ENCODE assay signal across 1 cellular context in the genomic region with DNA sequence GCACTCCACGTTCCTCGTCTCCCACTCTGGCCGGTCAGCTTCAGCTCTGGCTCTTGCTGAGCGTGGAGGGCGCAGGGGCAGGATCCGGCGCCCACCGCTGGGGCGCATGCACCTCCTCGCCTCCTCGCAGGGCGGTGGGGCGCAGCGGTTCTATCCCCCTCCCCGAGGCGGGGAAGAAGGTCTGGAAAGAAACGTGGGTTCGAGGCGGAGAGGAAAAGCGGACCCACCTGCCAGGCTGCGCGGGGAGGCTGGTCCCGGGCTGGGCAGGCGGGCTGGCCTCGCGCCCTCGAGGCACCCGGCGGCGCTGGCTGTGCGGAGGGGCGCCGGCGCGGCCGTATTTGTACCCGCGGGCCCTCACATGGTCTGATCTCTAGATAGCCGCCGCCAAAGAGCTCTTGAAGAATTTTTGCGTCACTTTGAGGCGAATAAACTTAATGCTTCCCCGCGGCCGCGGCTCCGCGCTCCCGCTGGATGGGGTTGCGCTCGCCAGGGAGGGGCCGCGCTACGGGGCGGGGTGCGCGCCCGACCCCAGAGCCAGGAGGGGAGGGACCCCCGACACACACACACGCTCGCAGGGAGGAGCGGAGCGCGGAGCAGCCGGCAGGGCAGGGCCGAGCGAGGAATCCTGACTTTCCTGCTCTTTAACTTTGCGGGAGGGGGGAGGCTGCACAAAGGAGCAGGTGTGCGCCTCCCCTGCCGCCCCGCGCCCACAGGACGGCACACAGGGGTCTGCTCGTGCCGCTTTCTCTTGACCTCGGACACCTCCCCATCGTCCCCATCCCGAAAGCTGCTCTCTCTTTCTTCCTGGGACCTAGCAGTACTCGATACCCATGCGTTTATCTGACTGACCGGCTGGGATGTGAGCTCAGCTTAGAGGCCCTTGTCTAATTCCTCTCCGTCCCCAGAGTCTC.
TF ChIP-seq lines count a peak whose summit lies in the region.

A gene (minus strand): TSS at position 312 of the 911 bp plus-strand sequence. CDS start 13,739 bp downstream, outside the sequence.

TF ChIP-seq in WTC11, 78 proteins besides CTCF, POLR2A, EP300 and RAD21 (continued from another document and continues in another):
- TF ChIP-seq, protein P1, sequence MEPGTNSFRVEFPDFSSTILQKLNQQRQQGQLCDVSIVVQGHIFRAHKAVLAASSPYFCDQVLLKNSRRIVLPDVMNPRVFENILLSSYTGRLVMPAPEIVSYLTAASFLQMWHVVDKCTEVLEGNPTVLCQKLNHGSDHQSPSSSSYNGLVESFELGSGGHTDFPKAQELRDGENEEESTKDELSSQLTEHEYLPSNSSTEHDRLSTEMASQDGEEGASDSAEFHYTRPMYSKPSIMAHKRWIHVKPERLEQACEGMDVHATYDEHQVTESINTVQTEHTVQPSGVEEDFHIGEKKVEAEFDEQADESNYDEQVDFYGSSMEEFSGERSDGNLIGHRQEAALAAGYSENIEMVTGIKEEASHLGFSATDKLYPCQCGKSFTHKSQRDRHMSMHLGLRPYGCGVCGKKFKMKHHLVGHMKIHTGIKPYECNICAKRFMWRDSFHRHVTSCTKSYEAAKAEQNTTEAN (CRISPR knock-in tag; IDR thresholded peaks at IDR 0.05) = peak; percentile 90
- TF ChIP-seq TCF7 (CRISPR knock-in tag; IDR thresholded peaks at IDR 0.05; ENCODE audit: low read depth) = peak; percentile 94
- TF ChIP-seq KAT7 (CRISPR knock-in tag; IDR thresholded peaks at IDR 0.05; ENCODE audit: borderline replicate concordance) = peak; percentile 84; the same call in 1 of the 2 replicates
- peak; percentile 79 for TF ChIP-seq SMAD4 (CRISPR knock-in tag; IDR thresholded peaks at IDR 0.05)
- TF ChIP-seq, protein P2, sequence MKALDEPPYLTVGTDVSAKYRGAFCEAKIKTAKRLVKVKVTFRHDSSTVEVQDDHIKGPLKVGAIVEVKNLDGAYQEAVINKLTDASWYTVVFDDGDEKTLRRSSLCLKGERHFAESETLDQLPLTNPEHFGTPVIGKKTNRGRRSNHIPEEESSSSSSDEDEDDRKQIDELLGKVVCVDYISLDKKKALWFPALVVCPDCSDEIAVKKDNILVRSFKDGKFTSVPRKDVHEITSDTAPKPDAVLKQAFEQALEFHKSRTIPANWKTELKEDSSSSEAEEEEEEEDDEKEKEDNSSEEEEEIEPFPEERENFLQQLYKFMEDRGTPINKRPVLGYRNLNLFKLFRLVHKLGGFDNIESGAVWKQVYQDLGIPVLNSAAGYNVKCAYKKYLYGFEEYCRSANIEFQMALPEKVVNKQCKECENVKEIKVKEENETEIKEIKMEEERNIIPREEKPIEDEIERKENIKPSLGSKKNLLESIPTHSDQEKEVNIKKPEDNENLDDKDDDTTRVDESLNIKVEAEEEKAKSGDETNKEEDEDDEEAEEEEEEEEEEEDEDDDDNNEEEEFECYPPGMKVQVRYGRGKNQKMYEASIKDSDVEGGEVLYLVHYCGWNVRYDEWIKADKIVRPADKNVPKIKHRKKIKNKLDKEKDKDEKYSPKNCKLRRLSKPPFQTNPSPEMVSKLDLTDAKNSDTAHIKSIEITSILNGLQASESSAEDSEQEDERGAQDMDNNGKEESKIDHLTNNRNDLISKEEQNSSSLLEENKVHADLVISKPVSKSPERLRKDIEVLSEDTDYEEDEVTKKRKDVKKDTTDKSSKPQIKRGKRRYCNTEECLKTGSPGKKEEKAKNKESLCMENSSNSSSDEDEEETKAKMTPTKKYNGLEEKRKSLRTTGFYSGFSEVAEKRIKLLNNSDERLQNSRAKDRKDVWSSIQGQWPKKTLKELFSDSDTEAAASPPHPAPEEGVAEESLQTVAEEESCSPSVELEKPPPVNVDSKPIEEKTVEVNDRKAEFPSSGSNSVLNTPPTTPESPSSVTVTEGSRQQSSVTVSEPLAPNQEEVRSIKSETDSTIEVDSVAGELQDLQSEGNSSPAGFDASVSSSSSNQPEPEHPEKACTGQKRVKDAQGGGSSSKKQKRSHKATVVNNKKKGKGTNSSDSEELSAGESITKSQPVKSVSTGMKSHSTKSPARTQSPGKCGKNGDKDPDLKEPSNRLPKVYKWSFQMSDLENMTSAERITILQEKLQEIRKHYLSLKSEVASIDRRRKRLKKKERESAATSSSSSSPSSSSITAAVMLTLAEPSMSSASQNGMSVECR (CRISPR knock-in tag; IDR thresholded peaks at IDR 0.05; ENCODE audit: borderline replicate concordance) = peak; percentile 93; the same call in 1 of the 2 replicates
- TF ChIP-seq, protein P3, sequence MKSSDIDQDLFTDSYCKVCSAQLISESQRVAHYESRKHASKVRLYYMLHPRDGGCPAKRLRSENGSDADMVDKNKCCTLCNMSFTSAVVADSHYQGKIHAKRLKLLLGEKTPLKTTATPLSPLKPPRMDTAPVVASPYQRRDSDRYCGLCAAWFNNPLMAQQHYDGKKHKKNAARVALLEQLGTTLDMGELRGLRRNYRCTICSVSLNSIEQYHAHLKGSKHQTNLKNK (CRISPR knock-in tag; IDR thresholded peaks at IDR 0.05) = no peak
- no peak for TF ChIP-seq ZNF121 (CRISPR knock-in tag; IDR thresholded peaks at IDR 0.05)
- peak; percentile 71; the same call in 1 of the 2 replicates for TF ChIP-seq ZNF263 (CRISPR knock-in tag; IDR thresholded peaks at IDR 0.05; ENCODE audit: low read depth)
- TF ChIP-seq, protein P4, sequence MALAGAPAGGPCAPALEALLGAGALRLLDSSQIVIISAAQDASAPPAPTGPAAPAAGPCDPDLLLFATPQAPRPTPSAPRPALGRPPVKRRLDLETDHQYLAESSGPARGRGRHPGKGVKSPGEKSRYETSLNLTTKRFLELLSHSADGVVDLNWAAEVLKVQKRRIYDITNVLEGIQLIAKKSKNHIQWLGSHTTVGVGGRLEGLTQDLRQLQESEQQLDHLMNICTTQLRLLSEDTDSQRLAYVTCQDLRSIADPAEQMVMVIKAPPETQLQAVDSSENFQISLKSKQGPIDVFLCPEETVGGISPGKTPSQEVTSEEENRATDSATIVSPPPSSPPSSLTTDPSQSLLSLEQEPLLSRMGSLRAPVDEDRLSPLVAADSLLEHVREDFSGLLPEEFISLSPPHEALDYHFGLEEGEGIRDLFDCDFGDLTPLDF (CRISPR knock-in tag; IDR thresholded peaks at IDR 0.05) = peak; percentile 92
- TF ChIP-seq, protein P5, sequence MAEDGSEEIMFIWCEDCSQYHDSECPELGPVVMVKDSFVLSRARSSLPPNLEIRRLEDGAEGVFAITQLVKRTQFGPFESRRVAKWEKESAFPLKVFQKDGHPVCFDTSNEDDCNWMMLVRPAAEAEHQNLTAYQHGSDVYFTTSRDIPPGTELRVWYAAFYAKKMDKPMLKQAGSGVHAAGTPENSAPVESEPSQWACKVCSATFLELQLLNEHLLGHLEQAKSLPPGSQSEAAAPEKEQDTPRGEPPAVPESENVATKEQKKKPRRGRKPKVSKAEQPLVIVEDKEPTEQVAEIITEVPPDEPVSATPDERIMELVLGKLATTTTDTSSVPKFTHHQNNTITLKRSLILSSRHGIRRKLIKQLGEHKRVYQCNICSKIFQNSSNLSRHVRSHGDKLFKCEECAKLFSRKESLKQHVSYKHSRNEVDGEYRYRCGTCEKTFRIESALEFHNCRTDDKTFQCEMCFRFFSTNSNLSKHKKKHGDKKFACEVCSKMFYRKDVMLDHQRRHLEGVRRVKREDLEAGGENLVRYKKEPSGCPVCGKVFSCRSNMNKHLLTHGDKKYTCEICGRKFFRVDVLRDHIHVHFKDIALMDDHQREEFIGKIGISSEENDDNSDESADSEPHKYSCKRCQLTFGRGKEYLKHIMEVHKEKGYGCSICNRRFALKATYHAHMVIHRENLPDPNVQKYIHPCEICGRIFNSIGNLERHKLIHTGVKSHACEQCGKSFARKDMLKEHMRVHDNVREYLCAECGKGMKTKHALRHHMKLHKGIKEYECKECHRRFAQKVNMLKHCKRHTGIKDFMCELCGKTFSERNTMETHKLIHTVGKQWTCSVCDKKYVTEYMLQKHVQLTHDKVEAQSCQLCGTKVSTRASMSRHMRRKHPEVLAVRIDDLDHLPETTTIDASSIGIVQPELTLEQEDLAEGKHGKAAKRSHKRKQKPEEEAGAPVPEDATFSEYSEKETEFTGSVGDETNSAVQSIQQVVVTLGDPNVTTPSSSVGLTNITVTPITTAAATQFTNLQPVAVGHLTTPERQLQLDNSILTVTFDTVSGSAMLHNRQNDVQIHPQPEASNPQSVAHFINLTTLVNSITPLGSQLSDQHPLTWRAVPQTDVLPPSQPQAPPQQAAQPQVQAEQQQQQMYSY (CRISPR knock-in tag; IDR thresholded peaks at IDR 0.05) = no peak
- TF ChIP-seq, protein P6, sequence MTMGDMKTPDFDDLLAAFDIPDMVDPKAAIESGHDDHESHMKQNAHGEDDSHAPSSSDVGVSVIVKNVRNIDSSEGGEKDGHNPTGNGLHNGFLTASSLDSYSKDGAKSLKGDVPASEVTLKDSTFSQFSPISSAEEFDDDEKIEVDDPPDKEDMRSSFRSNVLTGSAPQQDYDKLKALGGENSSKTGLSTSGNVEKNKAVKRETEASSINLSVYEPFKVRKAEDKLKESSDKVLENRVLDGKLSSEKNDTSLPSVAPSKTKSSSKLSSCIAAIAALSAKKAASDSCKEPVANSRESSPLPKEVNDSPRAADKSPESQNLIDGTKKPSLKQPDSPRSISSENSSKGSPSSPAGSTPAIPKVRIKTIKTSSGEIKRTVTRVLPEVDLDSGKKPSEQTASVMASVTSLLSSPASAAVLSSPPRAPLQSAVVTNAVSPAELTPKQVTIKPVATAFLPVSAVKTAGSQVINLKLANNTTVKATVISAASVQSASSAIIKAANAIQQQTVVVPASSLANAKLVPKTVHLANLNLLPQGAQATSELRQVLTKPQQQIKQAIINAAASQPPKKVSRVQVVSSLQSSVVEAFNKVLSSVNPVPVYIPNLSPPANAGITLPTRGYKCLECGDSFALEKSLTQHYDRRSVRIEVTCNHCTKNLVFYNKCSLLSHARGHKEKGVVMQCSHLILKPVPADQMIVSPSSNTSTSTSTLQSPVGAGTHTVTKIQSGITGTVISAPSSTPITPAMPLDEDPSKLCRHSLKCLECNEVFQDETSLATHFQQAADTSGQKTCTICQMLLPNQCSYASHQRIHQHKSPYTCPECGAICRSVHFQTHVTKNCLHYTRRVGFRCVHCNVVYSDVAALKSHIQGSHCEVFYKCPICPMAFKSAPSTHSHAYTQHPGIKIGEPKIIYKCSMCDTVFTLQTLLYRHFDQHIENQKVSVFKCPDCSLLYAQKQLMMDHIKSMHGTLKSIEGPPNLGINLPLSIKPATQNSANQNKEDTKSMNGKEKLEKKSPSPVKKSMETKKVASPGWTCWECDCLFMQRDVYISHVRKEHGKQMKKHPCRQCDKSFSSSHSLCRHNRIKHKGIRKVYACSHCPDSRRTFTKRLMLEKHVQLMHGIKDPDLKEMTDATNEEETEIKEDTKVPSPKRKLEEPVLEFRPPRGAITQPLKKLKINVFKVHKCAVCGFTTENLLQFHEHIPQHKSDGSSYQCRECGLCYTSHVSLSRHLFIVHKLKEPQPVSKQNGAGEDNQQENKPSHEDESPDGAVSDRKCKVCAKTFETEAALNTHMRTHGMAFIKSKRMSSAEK (CRISPR knock-in tag; IDR thresholded peaks at IDR 0.05; ENCODE audit: borderline replicate concordance) = no peak
- TF ChIP-seq, protein P7, sequence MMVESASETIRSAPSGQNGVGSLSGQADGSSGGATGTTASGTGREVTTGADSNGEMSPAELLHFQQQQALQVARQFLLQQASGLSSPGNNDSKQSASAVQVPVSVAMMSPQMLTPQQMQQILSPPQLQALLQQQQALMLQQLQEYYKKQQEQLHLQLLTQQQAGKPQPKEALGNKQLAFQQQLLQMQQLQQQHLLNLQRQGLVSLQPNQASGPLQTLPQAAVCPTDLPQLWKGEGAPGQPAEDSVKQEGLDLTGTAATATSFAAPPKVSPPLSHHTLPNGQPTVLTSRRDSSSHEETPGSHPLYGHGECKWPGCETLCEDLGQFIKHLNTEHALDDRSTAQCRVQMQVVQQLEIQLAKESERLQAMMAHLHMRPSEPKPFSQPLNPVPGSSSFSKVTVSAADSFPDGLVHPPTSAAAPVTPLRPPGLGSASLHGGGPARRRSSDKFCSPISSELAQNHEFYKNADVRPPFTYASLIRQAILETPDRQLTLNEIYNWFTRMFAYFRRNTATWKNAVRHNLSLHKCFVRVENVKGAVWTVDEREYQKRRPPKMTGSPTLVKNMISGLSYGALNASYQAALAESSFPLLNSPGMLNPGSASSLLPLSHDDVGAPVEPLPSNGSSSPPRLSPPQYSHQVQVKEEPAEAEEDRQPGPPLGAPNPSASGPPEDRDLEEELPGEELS (CRISPR knock-in tag; IDR thresholded peaks at IDR 0.05) = peak; percentile 97
- TF ChIP-seq, protein P8, sequence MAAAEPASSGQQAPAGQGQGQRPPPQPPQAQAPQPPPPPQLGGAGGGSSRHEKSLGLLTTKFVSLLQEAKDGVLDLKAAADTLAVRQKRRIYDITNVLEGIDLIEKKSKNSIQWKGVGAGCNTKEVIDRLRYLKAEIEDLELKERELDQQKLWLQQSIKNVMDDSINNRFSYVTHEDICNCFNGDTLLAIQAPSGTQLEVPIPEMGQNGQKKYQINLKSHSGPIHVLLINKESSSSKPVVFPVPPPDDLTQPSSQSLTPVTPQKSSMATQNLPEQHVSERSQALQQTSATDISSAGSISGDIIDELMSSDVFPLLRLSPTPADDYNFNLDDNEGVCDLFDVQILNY (CRISPR knock-in tag; IDR thresholded peaks at IDR 0.05) = peak; percentile 98
- peak; percentile 85; the same call in 1 of the 2 replicates for TF ChIP-seq ATF1 (CRISPR knock-in tag; IDR thresholded peaks at IDR 0.05)
- TF ChIP-seq, protein P9, sequence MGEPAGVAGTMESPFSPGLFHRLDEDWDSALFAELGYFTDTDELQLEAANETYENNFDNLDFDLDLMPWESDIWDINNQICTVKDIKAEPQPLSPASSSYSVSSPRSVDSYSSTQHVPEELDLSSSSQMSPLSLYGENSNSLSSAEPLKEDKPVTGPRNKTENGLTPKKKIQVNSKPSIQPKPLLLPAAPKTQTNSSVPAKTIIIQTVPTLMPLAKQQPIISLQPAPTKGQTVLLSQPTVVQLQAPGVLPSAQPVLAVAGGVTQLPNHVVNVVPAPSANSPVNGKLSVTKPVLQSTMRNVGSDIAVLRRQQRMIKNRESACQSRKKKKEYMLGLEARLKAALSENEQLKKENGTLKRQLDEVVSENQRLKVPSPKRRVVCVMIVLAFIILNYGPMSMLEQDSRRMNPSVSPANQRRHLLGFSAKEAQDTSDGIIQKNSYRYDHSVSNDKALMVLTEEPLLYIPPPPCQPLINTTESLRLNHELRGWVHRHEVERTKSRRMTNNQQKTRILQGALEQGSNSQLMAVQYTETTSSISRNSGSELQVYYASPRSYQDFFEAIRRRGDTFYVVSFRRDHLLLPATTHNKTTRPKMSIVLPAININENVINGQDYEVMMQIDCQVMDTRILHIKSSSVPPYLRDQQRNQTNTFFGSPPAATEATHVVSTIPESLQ (CRISPR knock-in tag; IDR thresholded peaks at IDR 0.05) = no peak
- TF ChIP-seq RORB (CRISPR knock-in tag; IDR thresholded peaks at IDR 0.05) = no peak
- TF ChIP-seq JAZF1 (CRISPR knock-in tag; IDR thresholded peaks at IDR 0.05) = no peak
- TF ChIP-seq, protein P10, sequence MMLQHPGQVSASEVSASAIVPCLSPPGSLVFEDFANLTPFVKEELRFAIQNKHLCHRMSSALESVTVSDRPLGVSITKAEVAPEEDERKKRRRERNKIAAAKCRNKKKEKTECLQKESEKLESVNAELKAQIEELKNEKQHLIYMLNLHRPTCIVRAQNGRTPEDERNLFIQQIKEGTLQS (CRISPR knock-in tag; conservative IDR thresholded peaks at IDR 0.05) = no peak
- TF ChIP-seq ZNF317 (CRISPR knock-in tag; IDR thresholded peaks at IDR 0.05; ENCODE audit: borderline replicate concordance, low read depth) = peak; percentile 67
- TF ChIP-seq ZNF138 (CRISPR knock-in tag; conservative IDR thresholded peaks at IDR 0.05) = 0 out of 2 replicates have a peak, but pooled peaks have one; percentile 63
- TF ChIP-seq, protein P11, sequence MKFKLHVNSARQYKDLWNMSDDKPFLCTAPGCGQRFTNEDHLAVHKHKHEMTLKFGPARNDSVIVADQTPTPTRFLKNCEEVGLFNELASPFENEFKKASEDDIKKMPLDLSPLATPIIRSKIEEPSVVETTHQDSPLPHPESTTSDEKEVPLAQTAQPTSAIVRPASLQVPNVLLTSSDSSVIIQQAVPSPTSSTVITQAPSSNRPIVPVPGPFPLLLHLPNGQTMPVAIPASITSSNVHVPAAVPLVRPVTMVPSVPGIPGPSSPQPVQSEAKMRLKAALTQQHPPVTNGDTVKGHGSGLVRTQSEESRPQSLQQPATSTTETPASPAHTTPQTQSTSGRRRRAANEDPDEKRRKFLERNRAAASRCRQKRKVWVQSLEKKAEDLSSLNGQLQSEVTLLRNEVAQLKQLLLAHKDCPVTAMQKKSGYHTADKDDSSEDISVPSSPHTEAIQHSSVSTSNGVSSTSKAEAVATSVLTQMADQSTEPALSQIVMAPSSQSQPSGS (CRISPR knock-in tag; IDR thresholded peaks at IDR 0.05; ENCODE audit: borderline replicate concordance, low read depth) = 0 out of 2 replicates have a peak, but pooled peaks have one; percentile 34
- no peak for TF ChIP-seq GTF2I (CRISPR knock-in tag; conservative IDR thresholded peaks at IDR 0.05)
